Comparison of ENCODE assay signal across 7 cellular contexts in genomic region chr22:10673065-10673464, GRCh38.
DNase-seq lines count a peak whose midpoint lies in the region; ATAC-seq, FAIRE-seq and TF ChIP-seq lines count a peak whose summit lies in the region.
"Not testable (repeated sequence)": the region's sequence is repeated elsewhere in the genome, so short reads cannot be mapped to it uniquely, and the experiment has no call there.

No MANE protein-coding gene starts in this region.

- not testable (repeated sequence) for FAIRE-seq in D721Med (lab: Jason Lieb, UNC)

- not testable (repeated sequence) for DNase-seq in D721Med (ENCODE audit: insufficient read length, low spot score); Panc1 (ENCODE audit: low read depth, low spot score); activated CD8-positive, alpha-beta T cell treated with anti-CD3 and anti-CD28 coated beads for 36 hours; fibroblast of pulmonary artery (ENCODE audit: low read depth); right lobe of liver

- not testable (repeated sequence) for H3K36me3 ChIP-seq in Panc1 (ENCODE audit: control insufficient read depth, insufficient read depth, low read length); right lobe of liver

- not testable (repeated sequence) for H3K27me3 Mint-ChIP-seq in activated CD8-positive, alpha-beta T cell treated with anti-CD3 and anti-CD28 coated beads for 36 hours

- not testable (repeated sequence) for H3K4me1 Mint-ChIP-seq in activated CD8-positive, alpha-beta T cell treated with anti-CD3 and anti-CD28 coated beads for 36 hours (ENCODE audit: low read depth)

- not testable (repeated sequence) for BruUV-seq in Panc1 (replicated peaks; lab: Mats Ljungman, UMichigan)

- TF ChIP-seq EP300 in Ishikawa (IDR thresholded peaks at IDR 0.05; ENCODE audit: borderline replicate concordance) = not testable (repeated sequence)

- POLR2A ChIA-PET in Panc1 (lab: Charles Lee); activated CD8-positive, alpha-beta T cell treated with anti-CD3 and anti-CD28 coated beads for 36 hours (lab: Charles Lee): not testable (repeated sequence)

- CTCF ChIA-PET in Panc1 (lab: Charles Lee); activated CD8-positive, alpha-beta T cell treated with anti-CD3 and anti-CD28 coated beads for 36 hours (lab: Charles Lee): not testable (repeated sequence)

- in situ Hi-C loops in Panc1 (cut with HindIII; ENCODE audit: low pct_unique_long_range_greater_than_20kb, low sequenced_read_pairs) = not testable (repeated sequence)

- WGBS in right lobe of liver (ENCODE audit: insufficient coverage, low coverage, low lambda C conversion rate, missing lambda C conversion rate) = 11% methylated on average over 6 of the region's 6 CpGs

- H3K9me3 Mint-ChIP-seq in activated CD8-positive, alpha-beta T cell treated with anti-CD3 and anti-CD28 coated beads for 36 hours = not testable (repeated sequence)

- TF ChIP-seq CTCF in 22Rv1 (IDR thresholded peaks at IDR 0.05) = 0 out of 2 replicates have a peak, but pooled peaks have one; percentile 4
- TF ChIP-seq CTCF in D721Med (IDR thresholded peaks at IDR 0.05; ENCODE audit: insufficient read depth, missing control alignments) = peak; percentile 7
- TF ChIP-seq CTCF in Panc1 (IDR thresholded peaks at IDR 0.05) = peak; percentile 9; the same call in 1 of the 2 replicates
- peak; percentile 46 for TF ChIP-seq CTCF in activated CD8-positive, alpha-beta T cell treated with anti-CD3 and anti-CD28 coated beads for 36 hours (IDR thresholded peaks at IDR 0.05)
- peak; percentile 2 for TF ChIP-seq CTCF in fibroblast of pulmonary artery (IDR thresholded peaks at IDR 0.05; ENCODE audit: low read length, missing control alignments)
- TF ChIP-seq CTCF in right lobe of liver (IDR thresholded peaks at IDR 0.05) = peak in 3 of 4 donors; percentile 26 to 41 (median 36)

- not testable (repeated sequence) for H3K4me3 ChIP-seq in Panc1 (ENCODE audit: low read depth in 2 of 2, low read length in 2 of 2); fibroblast of pulmonary artery (replicated peaks; ENCODE audit: low read depth, low read length); right lobe of liver

- ATAC-seq in Panc1; activated CD8-positive, alpha-beta T cell treated with anti-CD3 and anti-CD28 coated beads for 36 hours; right lobe of liver: not testable (repeated sequence)

- not testable (repeated sequence) for H3K27ac ChIP-seq in 22Rv1; Panc1 (ENCODE audit: low read length); right lobe of liver

- not testable (repeated sequence) for H3K36me3 Mint-ChIP-seq in activated CD8-positive, alpha-beta T cell treated with anti-CD3 and anti-CD28 coated beads for 36 hours (ENCODE audit: low read depth)

- H3K27ac Mint-ChIP-seq in activated CD8-positive, alpha-beta T cell treated with anti-CD3 and anti-CD28 coated beads for 36 hours = not testable (repeated sequence)

- TF ChIP-seq RAD21 in Ishikawa (IDR thresholded peaks at IDR 0.05; ENCODE audit: low read depth) = 0 out of 2 replicates have a peak, but pooled peaks have one; percentile 9

- H3K9me3 ChIP-seq in Panc1 (ENCODE audit: control insufficient read depth, insufficient read depth, low read depth, low read length); right lobe of liver: not testable (repeated sequence)

- H3K4me3 Mint-ChIP-seq in activated CD8-positive, alpha-beta T cell treated with anti-CD3 and anti-CD28 coated beads for 36 hours = not testable (repeated sequence)

- intact Hi-C loops in Panc1 (cut with micrococcal nuclease; ENCODE audit: unreplicated experiment); activated CD8-positive, alpha-beta T cell treated with anti-CD3 and anti-CD28 coated beads for 36 hours (cut with micrococcal nuclease); right lobe of liver (cut with DNase I): not testable (repeated sequence)

- H3K27me3 ChIP-seq in Panc1 (ENCODE audit: control insufficient read depth, insufficient read depth, low read length); right lobe of liver: not testable (repeated sequence)

- not testable (repeated sequence) for TF ChIP-seq POLR2A in right lobe of liver (IDR thresholded peaks at IDR 0.05)

- not testable (repeated sequence) for H3K4me1 ChIP-seq in Panc1 (ENCODE audit: control insufficient read depth, insufficient read depth, low read length); right lobe of liver
